1 cellular context compared by ENCODE assay signal in the genomic region with DNA sequence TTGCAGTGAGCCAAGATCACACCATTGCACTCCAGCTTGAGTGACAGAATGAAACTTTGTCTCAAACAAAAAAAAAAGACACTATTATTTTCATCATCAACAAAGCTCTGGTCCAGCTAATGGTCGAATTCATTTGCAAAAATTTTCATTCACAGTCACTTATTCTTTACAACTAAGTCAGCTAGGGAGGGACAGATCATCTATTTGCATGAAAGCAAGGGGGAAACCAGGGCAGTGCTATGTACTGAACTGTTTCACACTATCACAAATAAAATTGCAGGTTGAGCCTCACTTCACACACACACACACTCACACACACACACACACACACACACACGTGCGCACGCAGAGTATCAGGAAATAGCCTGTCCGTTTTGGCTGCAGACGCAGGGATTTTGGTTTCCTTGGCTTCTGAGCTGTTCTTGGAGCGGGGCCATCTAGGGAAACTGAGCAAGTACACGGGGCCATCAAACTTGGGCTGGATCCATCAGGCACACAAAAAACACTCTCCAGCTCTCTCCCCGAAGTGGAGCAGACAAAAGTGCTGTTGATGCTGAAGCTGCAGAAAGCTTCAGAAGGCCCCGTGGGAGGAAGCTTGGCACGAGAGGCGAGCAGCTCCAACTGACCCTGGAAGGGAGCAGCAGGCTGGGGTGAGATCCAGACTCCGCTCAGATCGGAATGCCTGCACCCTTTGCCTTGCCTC.
TF ChIP-seq lines count a peak whose summit lies in the region.

No MANE protein-coding gene starts in this region.

TF ChIP-seq in K562, 482 proteins besides CTCF, POLR2A, EP300 and RAD21 (continued from another document):
- TF ChIP-seq ZNF354B (CRISPR knock-in tag; IDR thresholded peaks at IDR 0.05): no peak
TF ChIP-seq in K562: peak in this region for 0.
